Comparison of ENCODE assay signal across 1 cellular context in genomic region chr12:6890789-6891624, GRCh38.
A peak's percentile ranks its signal among the peaks of the same experiment; 100 is the strongest.
TF ChIP-seq lines count a peak whose summit lies in the region.

No MANE protein-coding gene starts in this region.

TF ChIP-seq in K562, 482 proteins besides CTCF, POLR2A, EP300 and RAD21 (continued from another document):
- peak in 1 of 3 experiments; percentile 81; a peak in 2 of 6 replicates for TF ChIP-seq ZBTB11 (CRISPR knock-in tag; IDR thresholded peaks at IDR 0.05)
- TF ChIP-seq KLF13 (tag; IDR thresholded peaks at IDR 0.05; ENCODE audit: borderline replicate concordance, low read depth): peak; percentile 70; the same call in 1 of the 2 replicates
- peak; percentile 48; the same call in 1 of the 2 replicates for TF ChIP-seq EGR1 (conservative IDR thresholded peaks at IDR 0.05)
- TF ChIP-seq RCOR1 (IDR thresholded peaks at IDR 0.05; ENCODE audit: borderline replicate concordance in 1 of 2, low read depth in 2 of 2, low read length in 2 of 2): 0 out of 4 replicates have a peak, but pooled peaks of 1 of the 2 experiments have one; percentile 5
- peak; percentile 80; the same call in 1 of the 2 replicates for TF ChIP-seq SP1 (CRISPR knock-in tag; IDR thresholded peaks at IDR 0.05)
- TF ChIP-seq C11orf30 (IDR thresholded peaks at IDR 0.05; ENCODE audit: low read depth): peak; percentile 96
- peak; percentile 99 for TF ChIP-seq CEBPB (tag; IDR thresholded peaks at IDR 0.05)
- no peak for TF ChIP-seq ZNF644 (tag; IDR thresholded peaks at IDR 0.05; ENCODE audit: low read depth)
- TF ChIP-seq TCF7 (IDR thresholded peaks at IDR 0.05; ENCODE audit: borderline replicate concordance): no peak
- peak; percentile 89 for TF ChIP-seq MAFF (IDR thresholded peaks at IDR 0.05; ENCODE audit: low read length)
- TF ChIP-seq MGA (IDR thresholded peaks at IDR 0.05): no peak
- no peak for TF ChIP-seq ZNF668 (CRISPR knock-in tag; IDR thresholded peaks at IDR 0.05)
- TF ChIP-seq ZNF140 (CRISPR knock-in tag; IDR thresholded peaks at IDR 0.05): no peak
- TF ChIP-seq ADNP (tag; IDR thresholded peaks at IDR 0.05): no peak
- TF ChIP-seq POLR2H (tag; IDR thresholded peaks at IDR 0.05; ENCODE audit: low read depth): peak; percentile 93
- peak; percentile 82 for TF ChIP-seq RAD51 (IDR thresholded peaks at IDR 0.05; ENCODE audit: borderline replicate concordance, low read depth)
- 0 out of 3 replicates have a peak, but pooled peaks of 1 of the 2 experiments have one; percentile 12 for TF ChIP-seq CBX3 (IDR thresholded peaks at IDR 0.05; ENCODE audit: borderline replicate concordance in 1 of 2, low read length in 2 of 2)
- TF ChIP-seq GATAD2B (IDR thresholded peaks at IDR 0.05; ENCODE audit: borderline replicate concordance): peak; percentile 74; the same call in 1 of the 2 replicates
- peak in 1 of 2 experiments; percentile 30; a peak in 2 of 4 replicates for TF ChIP-seq ZNF639 (CRISPR knock-in tag; conservative IDR thresholded peaks at IDR 0.05 in 1 of 2, IDR thresholded peaks at IDR 0.05 in 1 of 2)
- no peak for TF ChIP-seq HDAC8 (tag; IDR thresholded peaks at IDR 0.05)
- no peak for TF ChIP-seq ZNF436 (CRISPR knock-in tag; IDR thresholded peaks at IDR 0.05)
- peak; percentile 79 for TF ChIP-seq E2F4 (CRISPR knock-in tag; IDR thresholded peaks at IDR 0.05; ENCODE audit: low read depth)
- peak in 1 of 2 experiments; percentile 66; a peak in 2 of 4 replicates for TF ChIP-seq NONO (IDR thresholded peaks at IDR 0.05; ENCODE audit: low read depth in 2 of 2, low read length in 1 of 2)
- TF ChIP-seq NFIX (CRISPR knock-in tag; IDR thresholded peaks at IDR 0.05; ENCODE audit: low read depth): no peak
- TF ChIP-seq NR2C1 (IDR thresholded peaks at IDR 0.05): no peak
- no peak for TF ChIP-seq NR2C1 (tag; IDR thresholded peaks at IDR 0.05)
- peak; percentile 74; the same call in 1 of the 2 replicates for TF ChIP-seq ZFX (CRISPR knock-in tag; IDR thresholded peaks at IDR 0.05)
- TF ChIP-seq HDAC2 (IDR thresholded peaks at IDR 0.05): peak; percentile 27; the same call in 1 of the 2 replicates
- TF ChIP-seq TEAD1 (CRISPR knock-in tag; IDR thresholded peaks at IDR 0.05): peak in 1 of 2 experiments; percentile 61; a peak in 1 of 4 replicates
- TF ChIP-seq SUPT5H (IDR thresholded peaks at IDR 0.05): peak; percentile 67
- 0 out of 2 replicates have a peak, but pooled peaks have one; percentile 34 for TF ChIP-seq FOXJ2 (tag; IDR thresholded peaks at IDR 0.05)
- peak; percentile 85 for TF ChIP-seq L3MBTL2 (IDR thresholded peaks at IDR 0.05)
- peak; percentile 73 for TF ChIP-seq EP400 (IDR thresholded peaks at IDR 0.05)
- TF ChIP-seq CEBPG (CRISPR knock-in tag; IDR thresholded peaks at IDR 0.05): peak; percentile 99
- peak; percentile 97 to 98 for TF ChIP-seq CEBPG (tag; conservative IDR thresholded peaks at IDR 0.05 in 1 of 2, IDR thresholded peaks at IDR 0.05 in 1 of 2)
- peak; percentile 48 for TF ChIP-seq HNRNPLL (IDR thresholded peaks at IDR 0.05; ENCODE audit: low read depth, low read length, poor library complexity, severe bottlenecking)
- TF ChIP-seq CC2D1A (IDR thresholded peaks at IDR 0.05): peak; percentile 38; the same call in 1 of the 2 replicates
- peak; percentile 80 for TF ChIP-seq ATF3 (IDR thresholded peaks at IDR 0.05)
- no peak for TF ChIP-seq ATF3 (CRISPR knock-in tag; conservative IDR thresholded peaks at IDR 0.05)
TF ChIP-seq in K562: peak in this region for 129.
